In the genomic region with DNA sequence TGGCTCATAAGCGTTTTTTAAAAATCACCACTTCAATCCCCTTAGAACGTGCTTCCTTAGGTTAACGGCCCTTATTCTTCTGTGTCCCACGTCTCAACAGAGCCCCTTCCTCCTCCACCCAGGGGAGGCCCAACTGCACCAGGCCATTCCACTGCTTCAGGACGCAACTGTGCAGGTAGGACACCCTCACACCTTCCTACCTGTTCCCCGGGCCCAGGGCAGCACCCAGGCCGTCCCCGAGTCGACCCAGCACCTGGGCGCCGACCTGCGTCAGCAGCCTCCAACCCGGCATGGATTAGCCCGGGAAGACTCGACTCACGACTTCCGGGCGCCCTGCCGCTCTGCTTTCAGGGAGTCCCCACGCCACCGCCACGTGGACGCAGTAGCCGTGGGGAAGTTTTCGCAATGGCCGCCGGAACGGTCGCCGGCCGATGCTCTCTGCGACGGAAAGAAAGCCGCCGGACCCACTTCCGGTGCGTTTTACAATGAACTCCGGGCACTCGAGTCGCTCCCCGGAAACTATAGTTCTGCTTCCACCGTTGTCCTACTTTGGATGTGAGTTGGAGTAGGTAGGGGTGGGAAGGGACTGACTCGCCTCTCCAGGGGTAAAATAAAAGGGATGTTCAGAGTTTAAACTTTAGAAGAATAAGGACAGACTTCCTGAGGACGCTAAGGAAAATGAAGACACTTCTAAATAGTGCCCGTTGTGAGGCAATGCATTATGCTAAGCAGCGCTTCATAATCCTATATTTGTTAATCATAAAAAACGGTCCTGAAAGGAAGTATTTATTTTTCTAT, we compare ENCODE assay signal across 1 cellular context.
TF ChIP-seq lines count a peak whose summit lies in the region.

A gene (minus strand): TSS at position 442 of the 798 bp plus-strand sequence. CDS start 150 bp downstream, at position 292.

TF ChIP-seq in HepG2, 621 proteins besides CTCF, POLR2A, EP300 and RAD21 (continued from another document and continues in another):
- TF ChIP-seq, protein P1, sequence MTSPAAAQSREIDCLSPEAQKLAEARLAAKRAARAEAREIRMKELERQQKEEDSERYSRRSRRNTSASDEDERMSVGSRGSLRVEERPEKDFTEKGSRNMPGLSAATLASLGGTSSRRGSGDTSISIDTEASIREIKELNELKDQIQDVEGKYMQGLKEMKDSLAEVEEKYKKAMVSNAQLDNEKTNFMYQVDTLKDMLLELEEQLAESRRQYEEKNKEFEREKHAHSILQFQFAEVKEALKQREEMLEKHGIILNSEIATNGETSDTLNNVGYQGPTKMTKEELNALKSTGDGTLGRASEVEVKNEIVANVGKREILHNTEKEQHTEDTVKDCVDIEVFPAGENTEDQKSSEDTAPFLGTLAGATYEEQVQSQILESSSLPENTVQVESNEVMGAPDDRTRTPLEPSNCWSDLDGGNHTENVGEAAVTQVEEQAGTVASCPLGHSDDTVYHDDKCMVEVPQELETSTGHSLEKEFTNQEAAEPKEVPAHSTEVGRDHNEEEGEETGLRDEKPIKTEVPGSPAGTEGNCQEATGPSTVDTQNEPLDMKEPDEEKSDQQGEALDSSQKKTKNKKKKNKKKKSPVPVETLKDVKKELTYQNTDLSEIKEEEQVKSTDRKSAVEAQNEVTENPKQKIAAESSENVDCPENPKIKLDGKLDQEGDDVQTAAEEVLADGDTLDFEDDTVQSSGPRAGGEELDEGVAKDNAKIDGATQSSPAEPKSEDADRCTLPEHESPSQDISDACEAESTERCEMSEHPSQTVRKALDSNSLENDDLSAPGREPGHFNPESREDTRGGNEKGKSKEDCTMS (CRISPR knock-in tag; conservative IDR thresholded peaks at IDR 0.05) = no peak
- TF ChIP-seq SRSF1 (optimal IDR thresholded peaks at IDR 0.05; ENCODE audit: low read depth, low read length) = peak; percentile 86
- peak; percentile 81; the same call in 1 of the 2 replicates for TF ChIP-seq ZNF558 (CRISPR knock-in tag; IDR thresholded peaks at IDR 0.05; ENCODE audit: borderline replicate concordance)
- no peak for TF ChIP-seq REXO4 (CRISPR knock-in tag; IDR thresholded peaks at IDR 0.05; ENCODE audit: borderline replicate concordance)
- peak; percentile 48; the same call in 1 of the 2 replicates for TF ChIP-seq ZNF746 (CRISPR knock-in tag; IDR thresholded peaks at IDR 0.05)
- peak; percentile 43 for TF ChIP-seq SKI (IDR thresholded peaks at IDR 0.05; ENCODE audit: partially characterized antibody)
- TF ChIP-seq, protein P2, sequence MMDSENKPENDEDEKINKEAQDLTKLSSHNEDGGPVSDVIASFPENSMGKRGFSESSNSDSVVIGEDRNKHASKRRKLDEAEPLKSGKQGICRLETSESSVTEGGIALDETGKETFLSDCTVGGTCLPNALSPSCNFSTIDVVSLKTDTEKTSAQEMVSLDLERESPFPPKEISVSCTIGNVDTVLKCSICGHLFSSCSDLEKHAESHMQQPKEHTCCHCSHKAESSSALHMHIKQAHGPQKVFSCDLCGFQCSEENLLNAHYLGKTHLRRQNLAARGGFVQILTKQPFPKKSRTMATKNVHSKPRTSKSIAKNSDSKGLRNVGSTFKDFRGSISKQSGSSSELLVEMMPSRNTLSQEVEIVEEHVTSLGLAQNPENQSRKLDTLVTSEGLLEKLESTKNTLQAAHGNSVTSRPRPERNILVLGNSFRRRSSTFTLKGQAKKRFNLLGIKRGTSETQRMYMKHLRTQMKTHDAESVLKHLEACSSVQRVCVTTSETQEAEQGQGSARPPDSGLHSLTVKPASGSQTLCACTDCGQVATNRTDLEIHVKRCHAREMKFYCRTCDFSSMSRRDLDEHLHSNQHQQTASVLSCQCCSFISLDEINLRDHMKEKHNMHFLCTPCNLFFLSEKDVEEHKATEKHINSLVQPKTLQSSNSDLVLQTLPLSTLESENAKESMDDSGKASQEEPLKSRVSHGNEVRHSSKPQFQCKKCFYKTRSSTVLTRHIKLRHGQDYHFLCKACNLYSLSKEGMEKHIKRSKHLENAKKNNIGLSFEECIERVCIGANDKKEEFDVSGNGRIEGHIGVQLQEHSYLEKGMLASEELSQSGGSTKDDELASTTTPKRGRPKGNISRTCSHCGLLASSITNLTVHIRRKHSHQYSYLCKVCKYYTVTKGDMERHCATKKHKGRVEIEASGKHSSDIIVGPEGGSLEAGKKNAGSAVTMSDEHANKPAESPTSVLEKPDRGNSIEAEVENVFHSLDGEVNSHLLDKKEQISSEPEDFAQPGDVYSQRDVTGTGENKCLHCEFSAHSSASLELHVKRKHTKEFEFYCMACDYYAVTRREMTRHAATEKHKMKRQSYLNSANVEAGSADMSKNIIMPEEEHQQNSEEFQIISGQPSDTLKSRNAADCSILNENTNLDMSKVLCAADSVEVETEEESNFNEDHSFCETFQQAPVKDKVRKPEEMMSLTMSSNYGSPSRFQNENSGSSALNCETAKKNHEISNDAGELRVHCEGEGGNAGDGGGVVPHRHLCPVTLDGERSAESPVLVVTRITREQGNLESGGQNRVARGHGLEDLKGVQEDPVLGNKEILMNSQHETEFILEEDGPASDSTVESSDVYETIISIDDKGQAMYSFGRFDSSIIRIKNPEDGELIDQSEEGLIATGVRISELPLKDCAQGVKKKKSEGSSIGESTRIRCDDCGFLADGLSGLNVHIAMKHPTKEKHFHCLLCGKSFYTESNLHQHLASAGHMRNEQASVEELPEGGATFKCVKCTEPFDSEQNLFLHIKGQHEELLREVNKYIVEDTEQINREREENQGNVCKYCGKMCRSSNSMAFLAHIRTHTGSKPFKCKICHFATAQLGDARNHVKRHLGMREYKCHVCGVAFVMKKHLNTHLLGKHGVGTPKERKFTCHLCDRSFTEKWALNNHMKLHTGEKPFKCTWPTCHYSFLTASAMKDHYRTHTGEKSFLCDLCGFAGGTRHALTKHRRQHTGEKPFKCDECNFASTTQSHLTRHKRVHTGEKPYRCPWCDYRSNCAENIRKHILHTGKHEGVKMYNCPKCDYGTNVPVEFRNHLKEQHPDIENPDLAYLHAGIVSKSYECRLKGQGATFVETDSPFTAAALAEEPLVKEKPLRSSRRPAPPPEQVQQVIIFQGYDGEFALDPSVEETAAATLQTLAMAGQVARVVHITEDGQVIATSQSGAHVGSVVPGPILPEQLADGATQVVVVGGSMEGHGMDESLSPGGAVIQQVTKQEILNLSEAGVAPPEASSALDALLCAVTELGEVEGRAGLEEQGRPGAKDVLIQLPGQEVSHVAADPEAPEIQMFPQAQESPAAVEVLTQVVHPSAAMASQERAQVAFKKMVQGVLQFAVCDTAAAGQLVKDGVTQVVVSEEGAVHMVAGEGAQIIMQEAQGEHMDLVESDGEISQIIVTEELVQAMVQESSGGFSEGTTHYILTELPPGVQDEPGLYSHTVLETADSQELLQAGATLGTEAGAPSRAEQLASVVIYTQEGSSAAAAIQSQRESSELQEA (CRISPR knock-in tag; IDR thresholded peaks at IDR 0.05; ENCODE audit: not compliant biosample characterization) = peak; percentile 91
- TF ChIP-seq MBNL3 (CRISPR knock-in tag; conservative IDR thresholded peaks at IDR 0.05) = peak; percentile 97
- TF ChIP-seq DNMT3B (CRISPR knock-in tag; conservative IDR thresholded peaks at IDR 0.05) = peak; percentile 79; the same call in 1 of the 2 replicates
- TF ChIP-seq KMT2A (CRISPR knock-in tag; IDR thresholded peaks at IDR 0.05) = peak; percentile 96
- TF ChIP-seq, protein P3, sequence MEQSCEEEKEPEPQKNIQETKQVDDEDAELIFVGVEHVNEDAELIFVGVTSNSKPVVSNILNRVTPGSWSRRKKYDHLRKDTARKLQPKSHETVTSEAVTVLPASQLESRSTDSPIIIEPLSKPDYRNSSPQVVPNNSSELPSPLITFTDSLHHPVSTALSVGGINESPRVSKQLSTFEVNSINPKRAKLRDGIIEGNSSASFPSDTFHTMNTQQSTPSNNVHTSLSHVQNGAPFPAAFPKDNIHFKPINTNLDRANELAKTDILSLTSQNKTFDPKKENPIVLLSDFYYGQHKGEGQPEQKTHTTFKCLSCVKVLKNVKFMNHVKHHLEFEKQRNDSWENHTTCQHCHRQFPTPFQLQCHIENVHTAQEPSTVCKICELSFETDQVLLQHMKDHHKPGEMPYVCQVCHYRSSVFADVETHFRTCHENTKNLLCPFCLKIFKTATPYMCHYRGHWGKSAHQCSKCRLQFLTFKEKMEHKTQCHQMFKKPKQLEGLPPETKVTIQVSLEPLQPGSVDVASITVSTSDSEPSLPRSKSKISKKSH (CRISPR knock-in tag; IDR thresholded peaks at IDR 0.05; ENCODE audit: borderline replicate concordance) = peak; percentile 99
- TF ChIP-seq, protein P4, sequence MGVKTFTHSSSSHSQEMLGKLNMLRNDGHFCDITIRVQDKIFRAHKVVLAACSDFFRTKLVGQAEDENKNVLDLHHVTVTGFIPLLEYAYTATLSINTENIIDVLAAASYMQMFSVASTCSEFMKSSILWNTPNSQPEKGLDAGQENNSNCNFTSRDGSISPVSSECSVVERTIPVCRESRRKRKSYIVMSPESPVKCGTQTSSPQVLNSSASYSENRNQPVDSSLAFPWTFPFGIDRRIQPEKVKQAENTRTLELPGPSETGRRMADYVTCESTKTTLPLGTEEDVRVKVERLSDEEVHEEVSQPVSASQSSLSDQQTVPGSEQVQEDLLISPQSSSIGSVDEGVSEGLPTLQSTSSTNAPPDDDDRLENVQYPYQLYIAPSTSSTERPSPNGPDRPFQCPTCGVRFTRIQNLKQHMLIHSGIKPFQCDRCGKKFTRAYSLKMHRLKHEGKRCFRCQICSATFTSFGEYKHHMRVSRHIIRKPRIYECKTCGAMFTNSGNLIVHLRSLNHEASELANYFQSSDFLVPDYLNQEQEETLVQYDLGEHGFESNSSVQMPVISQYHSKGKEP (CRISPR knock-in tag; IDR thresholded peaks at IDR 0.05) = peak; percentile 93; the same call in 1 of the 2 replicates
- peak; percentile 94; the same call in 1 of the 2 replicates for TF ChIP-seq ZFP41 (CRISPR knock-in tag; IDR thresholded peaks at IDR 0.05; ENCODE audit: borderline replicate concordance)
- peak; percentile 95 for TF ChIP-seq ZNF30 (CRISPR knock-in tag; IDR thresholded peaks at IDR 0.05)
- peak; percentile 75 for TF ChIP-seq HCFC1 (IDR thresholded peaks at IDR 0.05; ENCODE audit: low read depth, low read length)
- TF ChIP-seq RBFOX2 (IDR thresholded peaks at IDR 0.05; ENCODE audit: low read depth, low read length) = peak; percentile 94
- no peak for TF ChIP-seq RFX5 (IDR thresholded peaks at IDR 0.05; ENCODE audit: low read depth, low read length)
- peak; percentile 96 for TF ChIP-seq ZSCAN20 (CRISPR knock-in tag; IDR thresholded peaks at IDR 0.05; ENCODE audit: borderline replicate concordance)
- TF ChIP-seq TMF1 (CRISPR knock-in tag; IDR thresholded peaks at IDR 0.05; ENCODE audit: low read depth) = peak; percentile 97
- TF ChIP-seq HOXA7 (CRISPR knock-in tag; IDR thresholded peaks at IDR 0.05) = no peak
- TF ChIP-seq, protein P5, sequence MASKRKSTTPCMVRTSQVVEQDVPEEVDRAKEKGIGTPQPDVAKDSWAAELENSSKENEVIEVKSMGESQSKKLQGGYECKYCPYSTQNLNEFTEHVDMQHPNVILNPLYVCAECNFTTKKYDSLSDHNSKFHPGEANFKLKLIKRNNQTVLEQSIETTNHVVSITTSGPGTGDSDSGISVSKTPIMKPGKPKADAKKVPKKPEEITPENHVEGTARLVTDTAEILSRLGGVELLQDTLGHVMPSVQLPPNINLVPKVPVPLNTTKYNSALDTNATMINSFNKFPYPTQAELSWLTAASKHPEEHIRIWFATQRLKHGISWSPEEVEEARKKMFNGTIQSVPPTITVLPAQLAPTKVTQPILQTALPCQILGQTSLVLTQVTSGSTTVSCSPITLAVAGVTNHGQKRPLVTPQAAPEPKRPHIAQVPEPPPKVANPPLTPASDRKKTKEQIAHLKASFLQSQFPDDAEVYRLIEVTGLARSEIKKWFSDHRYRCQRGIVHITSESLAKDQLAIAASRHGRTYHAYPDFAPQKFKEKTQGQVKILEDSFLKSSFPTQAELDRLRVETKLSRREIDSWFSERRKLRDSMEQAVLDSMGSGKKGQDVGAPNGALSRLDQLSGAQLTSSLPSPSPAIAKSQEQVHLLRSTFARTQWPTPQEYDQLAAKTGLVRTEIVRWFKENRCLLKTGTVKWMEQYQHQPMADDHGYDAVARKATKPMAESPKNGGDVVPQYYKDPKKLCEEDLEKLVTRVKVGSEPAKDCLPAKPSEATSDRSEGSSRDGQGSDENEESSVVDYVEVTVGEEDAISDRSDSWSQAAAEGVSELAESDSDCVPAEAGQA (IDR thresholded peaks at IDR 0.05; ENCODE audit: low read depth) = peak; percentile 87
- TF ChIP-seq, protein P5 (CRISPR knock-in tag; IDR thresholded peaks at IDR 0.05; ENCODE audit: borderline replicate concordance) = 0 out of 2 replicates have a peak, but pooled peaks have one; percentile 71
- peak; percentile 97 for TF ChIP-seq YEATS2 (CRISPR knock-in tag; IDR thresholded peaks at IDR 0.05; ENCODE audit: borderline replicate concordance)
- TF ChIP-seq THAP11 (CRISPR knock-in tag; IDR thresholded peaks at IDR 0.05) = peak; percentile 95
- TF ChIP-seq, protein P6, sequence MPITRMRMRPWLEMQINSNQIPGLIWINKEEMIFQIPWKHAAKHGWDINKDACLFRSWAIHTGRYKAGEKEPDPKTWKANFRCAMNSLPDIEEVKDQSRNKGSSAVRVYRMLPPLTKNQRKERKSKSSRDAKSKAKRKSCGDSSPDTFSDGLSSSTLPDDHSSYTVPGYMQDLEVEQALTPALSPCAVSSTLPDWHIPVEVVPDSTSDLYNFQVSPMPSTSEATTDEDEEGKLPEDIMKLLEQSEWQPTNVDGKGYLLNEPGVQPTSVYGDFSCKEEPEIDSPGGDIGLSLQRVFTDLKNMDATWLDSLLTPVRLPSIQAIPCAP (CRISPR knock-in tag; IDR thresholded peaks at IDR 0.05; ENCODE audit: low read depth) = no peak
- peak; percentile 72 for TF ChIP-seq TEAD3 (CRISPR knock-in tag; optimal IDR thresholded peaks at IDR 0.05; ENCODE audit: borderline replicate concordance)
- TF ChIP-seq ZNF430 (CRISPR knock-in tag; IDR thresholded peaks at IDR 0.05) = peak; percentile 92; the same call in 1 of the 2 replicates
- TF ChIP-seq PTBP1 (IDR thresholded peaks at IDR 0.05; ENCODE audit: low read depth, low read length, poor library complexity, severe bottlenecking) = peak; percentile 65
